In genomic region chr1:184462170-184462569, GRCh38 we compare ENCODE assay signal across 19 cellular contexts.
A peak's percentile ranks its signal among the peaks of the same experiment; 100 is the strongest.
DNase-seq lines count a peak whose midpoint lies in the region; ATAC-seq and TF ChIP-seq lines count a peak whose summit lies in the region.
"Had no signal": no experiment of that assay in that cellular context is flagged by ENCODE, and none has a peak within 500 bp of the region (broad histone marks: within the 10 kb centered on the region; RNA-seq: fewer than 3 reads in every experiment).

No MANE protein-coding gene starts in this region.

- H3K27ac ChIP-seq in left ventricle myocardium inferior (replicated peaks) (peak overlapping the region; percentile 36), MM.1S (ENCODE audit: low read length) (peak overlapping the region; percentile 26; the same call in 1 of the 2 replicates), OCI-LY7 (ENCODE audit: low read depth, low read length, poor library complexity, severe bottlenecking) (no peak overlapping the region)
- H3K27ac ChIP-seq: HL-60, RWPE1, SJSA1 had no signal

- H3K27me3 ChIP-seq in left ventricle myocardium inferior (ENCODE audit: low read depth) (no peaks in the 10 kb centered on the region), MM.1S (replicated peaks; ENCODE audit: insufficient read depth, low read length) (no peaks in the 10 kb centered on the region)
- H3K27me3 ChIP-seq: SJSA1 had no signal

- H3K4me3 ChIP-seq in left ventricle myocardium inferior (no peak overlapping the region), MM.1S (ENCODE audit: low read length) (0 out of 2 replicates have a peak overlapping the region, but pooled peaks have one; percentile 9), OCI-LY7 (ENCODE audit: low read depth, low read length, poor library complexity, severe bottlenecking) (no peak overlapping the region)
- H3K4me3 ChIP-seq: GM12878, SJSA1 had no signal

- H2AFZ ChIP-seq in MM.1S (ENCODE audit: low read length) (no peak overlapping the region), OCI-LY7 (ENCODE audit: low read length) (no peak overlapping the region)

- peak overlapping the region; percentile 50 for H3K4me2 ChIP-seq in MM.1S (ENCODE audit: low read depth, low read length)
- H3K4me2 ChIP-seq in OCI-LY7 (ENCODE audit: low read length): no peak overlapping the region

- H3K9me3 ChIP-seq in left ventricle myocardium inferior (replicated peaks) (no peaks in the 10 kb centered on the region), MM.1S (replicated peaks; ENCODE audit: insufficient read depth, low read length) (no peaks in the 10 kb centered on the region), OCI-LY7 (ENCODE audit: low read length) (no peaks in the 10 kb centered on the region)
- H3K9me3 ChIP-seq: SJSA1 had no signal

- H3K4me1 ChIP-seq in left ventricle myocardium inferior (peaks cover 72% of the 10 kb centered on the region), MM.1S (ENCODE audit: low read length) (peaks cover 23% of the 10 kb centered on the region), OCI-LY7 (ENCODE audit: insufficient read depth, low read length, poor library complexity, severe bottlenecking) (no peaks in the 10 kb centered on the region)
- H3K4me1 ChIP-seq: SJSA1 had no signal

- H3K9ac ChIP-seq in MM.1S (ENCODE audit: low read length): no peak overlapping the region

- H4K20me1 ChIP-seq in MM.1S (ENCODE audit: insufficient read depth, low read length) (no peaks in the 10 kb centered on the region), OCI-LY7 (ENCODE audit: insufficient read depth, low read length) (no peaks in the 10 kb centered on the region)

- H3K27ac Mint-ChIP-seq in central memory CD8-positive, alpha-beta T cell (ENCODE audit: low read depth): peak overlapping the region; percentile 47
- H3K27ac Mint-ChIP-seq: B cell; CD8-positive, alpha-beta T cell; IgD-negative memory B cell had no signal

- CTCF ChIA-PET in OCI-LY7 (lab: Charles Lee; ENCODE audit: unreplicated experiment): no interaction called here

- no peak for ATAC-seq in left cardiac atrium
- no peak for ATAC-seq in central memory CD8-positive, alpha-beta T cell (replicated peaks; ENCODE audit: extremely low read depth, poor library complexity, severe bottlenecking)
- ATAC-seq: CD8-positive, alpha-beta T cell; GM12878 had no signal

- POLR2A ChIA-PET in OCI-LY7 (lab: Charles Lee): no interaction called here

- peaks cover 2% of the 10 kb centered on the region for H3K36me3 Mint-ChIP-seq in central memory CD8-positive, alpha-beta T cell (ENCODE audit: insufficient read depth)
- H3K36me3 Mint-ChIP-seq: CD8-positive, alpha-beta T cell; IgD-negative memory B cell had no signal

- DNase-seq in left ventricle myocardium inferior (no peak), left cardiac atrium (no peak), MM.1S (peak; percentile 61), OCI-LY7 (ENCODE audit: low spot score) (no peak), NCI-H82 treated with DMSO at 0.1 percent for 48 hours (lab: John Stamatoyannopoulos, UW; ENCODE audit: unreplicated experiment) (no peak), A172 (ENCODE audit: low spot score) (no peak)
- DNase-seq in central memory CD8-positive, alpha-beta T cell (ENCODE audit: low spot score in 2 of 2): no peak
- DNase-seq: CD8-positive, alpha-beta T cell; DMS79 treated with DMSO at 0.1 percent for 48 hours; H9; NCI-H1436; NCI-H2029; NCI-H748 treated with DMSO at 0.1 percent for 48 hours had no signal

- intact Hi-C loops in left ventricle myocardium inferior (cut with micrococcal nuclease): no loop called here
- intact Hi-C loops in left cardiac atrium (cut with DNase I): no loop called here
- intact Hi-C loops in OCI-LY7 (cut with micrococcal nuclease; ENCODE audit: unreplicated experiment): no loop called here

- no peaks in the 10 kb centered on the region for H3K9me2 ChIP-seq in MM.1S (replicated peaks; ENCODE audit: insufficient read depth, low read length)
- no peaks in the 10 kb centered on the region for H3K9me2 ChIP-seq in OCI-LY7 (ENCODE audit: insufficient read depth, low read length)

- H3K36me3 ChIP-seq in left ventricle myocardium inferior (no peaks in the 10 kb centered on the region), MM.1S (replicated peaks; ENCODE audit: insufficient read depth, low read length) (no peaks in the 10 kb centered on the region), OCI-LY7 (ENCODE audit: insufficient read depth, low read length) (no peaks in the 10 kb centered on the region)
- H3K36me3 ChIP-seq: SJSA1 had no signal

- H3K4me1 Mint-ChIP-seq in central memory CD8-positive, alpha-beta T cell: peaks cover 37% of the 10 kb centered on the region
- H3K4me1 Mint-ChIP-seq: B cell, IgD-negative memory B cell had no signal

- H3K9me3 Mint-ChIP-seq in central memory CD8-positive, alpha-beta T cell: no peaks in the 10 kb centered on the region
- H3K9me3 Mint-ChIP-seq: CD8-positive, alpha-beta T cell; H9; IgD-negative memory B cell had no signal

- no TSS peak for BruUV-seq in OCI-LY7 (replicated peaks; lab: Mats Ljungman, UMichigan)

- no peaks in the 10 kb centered on the region for H3F3A ChIP-seq in MM.1S (ENCODE audit: insufficient read depth, low read length)

- no peak for TF ChIP-seq CTCF in left ventricle myocardium inferior (IDR thresholded peaks at IDR 0.05; ENCODE audit: borderline replicate concordance)
- no peak for TF ChIP-seq CTCF in MM.1S (IDR thresholded peaks at IDR 0.05; ENCODE audit: low read length)
- no peak for TF ChIP-seq CTCF in OCI-LY7 (conservative IDR thresholded peaks at IDR 0.05; ENCODE audit: low read length)

- no peaks in the 10 kb centered on the region for H3K27me3 Mint-ChIP-seq in central memory CD8-positive, alpha-beta T cell
- H3K27me3 Mint-ChIP-seq: B cell had no signal

- H3K79me2 ChIP-seq in MM.1S (ENCODE audit: low read length) (peaks cover 40% of the 10 kb centered on the region), OCI-LY7 (ENCODE audit: insufficient read depth, low read depth, low read length) (no peaks in the 10 kb centered on the region)

- no peak overlapping the region for H3K4me3 Mint-ChIP-seq in central memory CD8-positive, alpha-beta T cell
- H3K4me3 Mint-ChIP-seq: B cell; CD8-positive, alpha-beta T cell; H9; IgD-negative memory B cell had no signal
